21 cellular contexts compared by ENCODE assay signal in genomic region chr22:43919106-43919965, GRCh38. TPM values are rescaled to one million over a fixed set of nuclear protein-coding genes. Genes with fewer than 3 reads are reported as not detected.
DNase-seq lines count a peak whose midpoint lies in the region; ATAC-seq and TF ChIP-seq lines count a peak whose summit lies in the region.
"Had no signal": no experiment of that assay in that cellular context is flagged by ENCODE, and none has a peak within 500 bp of the region (broad histone marks: within the 10 kb centered on the region; RNA-seq: fewer than 3 reads in every experiment).

No MANE protein-coding gene starts in this region.

- no peak for TF ChIP-seq CTCF in fibroblast of the aortic adventitia (IDR thresholded peaks at IDR 0.05; ENCODE audit: insufficient read depth, low read length)

- no peak overlapping the region for H3K9ac ChIP-seq in adipocyte (ENCODE audit: low read length)

- H3K4me3 ChIP-seq in adipocyte (ENCODE audit: low read length) = peak overlapping the region; percentile 9
- no peak overlapping the region for H3K4me3 ChIP-seq in fibroblast of the aortic adventitia (ENCODE audit: low read depth, low read length)
- H3K4me3 ChIP-seq: cardiac muscle cell, esophagus squamous epithelium, tibial artery had no signal

- ATAC-seq in HG02884 (IDR thresholded peaks at IDR 0.05; ENCODE audit: unreplicated experiment) = no peak
- ATAC-seq in GM21528 (IDR thresholded peaks at IDR 0.05; ENCODE audit: low FRiP score, unreplicated experiment) = no peak
- ATAC-seq: left colon had no signal

- DNase-seq in HCEC 1CT (peak; percentile 87), adipocyte (ENCODE audit: low read depth) (peak; percentile 15), fibroblast of the aortic adventitia (ENCODE audit: low read depth) (peak; percentile 33), stromal cell of bone marrow (ENCODE audit: low read depth) (peak; percentile 83)
- no peak for DNase-seq in activated CD4-positive, alpha-beta T cell treated with anti-CD3 and anti-CD28 coated beads for 1 hour
- DNase-seq: activated CD4-positive, alpha-beta T cell treated with anti-CD3 and anti-CD28 coated beads, Interleukin-2, amount 50 U/mL, for 1 hour; activated naive CD4-positive, alpha-beta T cell treated with anti-CD3 and anti-CD28 coated beads, Interleukin-2, amount 50 U/mL, for 16 hours; activated T-cell treated with anti-CD3 and anti-CD28 coated beads for 4 hours; DMS53; esophagus squamous epithelium; KG1; left colon; NCI-H1417; SHP77 treated with DMSO at 0.1 percent for 48 hours; small intestine; stimulated activated CD4-positive, alpha-beta T cell treated with anti-CD3 and anti-CD28 coated beads, Interleukin-4, amount 100 ng/mL, for 4 hours; tibial artery had no signal

- no peaks in the 10 kb centered on the region for H3K27me3 ChIP-seq in adipocyte (replicated peaks; ENCODE audit: control insufficient read depth, insufficient read depth, low read length)
- H3K27me3 ChIP-seq: cardiac muscle cell had no signal

- no peaks in the 10 kb centered on the region for H3K36me3 ChIP-seq in adipocyte (ENCODE audit: control insufficient read depth, insufficient read depth, low read length, severe bottlenecking)
- H3K36me3 ChIP-seq: cardiac muscle cell, esophagus squamous epithelium, tibial artery had no signal

- peaks cover 51% of the 10 kb centered on the region for H3K4me1 ChIP-seq in adipocyte (ENCODE audit: control insufficient read depth, insufficient read depth, low read length)

- H3K9me3 ChIP-seq in adipocyte (ENCODE audit: control insufficient read depth, low read length) = no peaks in the 10 kb centered on the region
- H3K9me3 ChIP-seq: esophagus squamous epithelium had no signal

RNA-seq across cellular contexts. Expression of gene PNPLA3, which starts 4.3 kb away (rescaled TPM):
- total RNA-seq in fibroblast of the aortic adventitia (ENCODE audit: low replicate concordance) = 2.9 and 4.5 TPM in 2 replicates

RNA-seq across cellular contexts. Expression of gene PNPLA5, which starts 27.5 kb away (rescaled TPM):
- not detected in 2 replicates for total RNA-seq in fibroblast of the aortic adventitia (ENCODE audit: low replicate concordance)
- total RNA-seq: cardiac muscle cell, esophagus squamous epithelium, left colon, omental fat pad had no signal

RNA-seq across cellular contexts. Expression of gene SAMM50, which starts 35.9 kb away (rescaled TPM):
- 53.7 and 54.3 TPM in 2 replicates for total RNA-seq in fibroblast of the aortic adventitia (ENCODE audit: low replicate concordance)

RNA-seq across cellular contexts. Expression of gene SULT4A1, which starts 57.0 kb away (rescaled TPM):
- total RNA-seq in fibroblast of the aortic adventitia (ENCODE audit: low replicate concordance) = 0.49 TPM in 1 of 2 replicates, not detected in the other
- total RNA-seq: esophagus squamous epithelium had no signal
